ENCODE assay signal across 7 cellular contexts in the genomic region with DNA sequence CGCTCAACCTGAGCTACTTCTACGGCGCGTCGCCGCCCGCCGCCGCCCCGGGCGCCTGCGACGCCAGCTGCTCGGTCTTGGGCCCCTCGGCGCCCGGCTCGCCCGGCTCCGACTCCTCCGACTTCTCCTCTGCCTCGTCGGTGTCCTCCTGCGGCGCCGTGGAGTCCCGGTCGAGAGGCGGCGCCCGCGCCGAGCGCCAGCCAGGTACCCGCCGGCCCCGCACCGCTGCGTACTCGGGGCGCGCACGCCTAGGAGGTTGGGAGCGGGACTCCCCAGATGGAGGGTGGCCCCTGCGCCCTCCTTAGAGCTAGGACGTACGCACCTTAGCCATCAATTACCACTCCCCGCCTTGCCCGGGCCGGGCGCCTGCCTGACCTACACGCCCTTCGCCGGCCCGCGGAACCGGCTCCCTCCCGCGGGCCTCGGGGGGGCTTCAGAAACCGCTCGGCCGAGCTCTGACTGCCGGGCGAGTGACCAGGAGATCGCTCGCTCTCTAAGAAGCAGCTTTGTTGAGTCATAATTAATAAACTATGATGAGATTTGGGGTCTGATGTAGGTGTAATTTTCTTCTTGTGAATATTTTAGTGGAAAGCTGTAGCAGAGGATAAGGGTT. TPM values are rescaled to one million over a fixed set of nuclear protein-coding genes. Genes with fewer than 3 reads are reported as not detected.
DNase-seq lines count a peak whose midpoint lies in the region; ATAC-seq, FAIRE-seq and TF ChIP-seq lines count a peak whose summit lies in the region.

No MANE protein-coding gene starts in this region.

- peak overlapping the region; percentile 97 for H3K27ac Mint-ChIP-seq in activated CD8-positive, alpha-beta T cell treated with anti-CD3 and anti-CD28 coated beads, Interleukin-2, amount 10 ng/mL, durations not matched to agents 7 days and 5 days
- H3K27ac Mint-ChIP-seq in endodermal cell, result peak overlapping the region; percentile 93
- H3K27ac Mint-ChIP-seq in naive thymus-derived CD8-positive, alpha-beta T cell, result peak overlapping the region; percentile 98 to 100 (median 99)
- peak overlapping the region; percentile 97 to 99 for H3K27ac Mint-ChIP-seq in stimulated activated naive CD8-positive, alpha-beta T cell treated with anti-CD3 and anti-CD28 coated beads, Interleukin-15, amount 100 ng/mL, for 72 hours

- H3K36me3 ChIP-seq in GM23248 (ENCODE audit: low read depth) (peaks cover 32% of the 10 kb centered on the region), MG63 (peaks cover 43% of the 10 kb centered on the region), endodermal cell (ENCODE audit: control insufficient read depth, insufficient read depth, low read length) (peaks cover 28% of the 10 kb centered on the region)

- DNase-seq in GM12891 (ENCODE audit: insufficient read length, low spot score) (no peak), GM23248 (peak; percentile 66), MG63 (peak; percentile 51), endodermal cell (peak; percentile 82)
- DNase-seq in activated CD8-positive, alpha-beta T cell treated with anti-CD3 and anti-CD28 coated beads, Interleukin-2, amount 10 ng/mL, durations not matched to agents 7 days and 5 days, result peak; percentile 63
- peak; percentile 42 to 76 (median 58) for DNase-seq in naive thymus-derived CD8-positive, alpha-beta T cell
- DNase-seq in stimulated activated naive CD8-positive, alpha-beta T cell treated with anti-CD3 and anti-CD28 coated beads, Interleukin-15, amount 100 ng/mL, for 72 hours, result peak; percentile 69 to 72

- 0 to 1% methylated on average over 54 to 64 of the region's 67 CpGs for WGBS in GM23248 (ENCODE audit: low coverage in 1 of 2, low lambda C conversion rate in 2 of 2, missing lambda C conversion rate in 2 of 2), 2 experiments
- WGBS in endodermal cell (ENCODE audit: insufficient coverage in 1 of 2, insufficient read length in 1 of 2), 2 experiments, result 0% methylated on average over 31 to 67 of the region's 67 CpGs

- CTCF ChIA-PET in activated CD8-positive, alpha-beta T cell treated with anti-CD3 and anti-CD28 coated beads, Interleukin-2, amount 10 ng/mL, durations not matched to agents 7 days and 5 days (lab: Charles Lee), result interaction anchor here (0.8 to 3.3 kb wide), 8 partner anchors 22 to 379 kb away, joined by 3 to 29 read pairs (median 6); no protein-coding TSS in a partner anchor

- FAIRE-seq in GM12891 (lab: Jason Lieb, UNC), result peak; percentile 38

- peak overlapping the region; percentile 89 for H3K4me2 ChIP-seq in GM23248 (ENCODE audit: unreplicated experiment)

- H3K9me3 ChIP-seq in GM23248 (ENCODE audit: low read depth), result no peaks in the 10 kb centered on the region
- no peaks in the 10 kb centered on the region for H3K9me3 ChIP-seq in MG63
- H3K9me3 ChIP-seq in endodermal cell (ENCODE audit: control insufficient read depth, low read length), result no peaks in the 10 kb centered on the region

- H3K4me1 Mint-ChIP-seq in activated CD8-positive, alpha-beta T cell treated with anti-CD3 and anti-CD28 coated beads, Interleukin-2, amount 10 ng/mL, durations not matched to agents 7 days and 5 days (ENCODE audit: low read depth), result peaks cover 44% of the 10 kb centered on the region
- peaks cover 18% of the 10 kb centered on the region for H3K4me1 Mint-ChIP-seq in endodermal cell
- H3K4me1 Mint-ChIP-seq in naive thymus-derived CD8-positive, alpha-beta T cell, result peaks cover 30 to 46% (median 43%) of the 10 kb centered on the region in 4 donors
- peaks cover 50% of the 10 kb centered on the region for H3K4me1 Mint-ChIP-seq in stimulated activated naive CD8-positive, alpha-beta T cell treated with anti-CD3 and anti-CD28 coated beads, Interleukin-15, amount 100 ng/mL, for 72 hours

- H3K36me3 Mint-ChIP-seq in activated CD8-positive, alpha-beta T cell treated with anti-CD3 and anti-CD28 coated beads, Interleukin-2, amount 10 ng/mL, durations not matched to agents 7 days and 5 days (ENCODE audit: low read depth), result peaks cover 55% of the 10 kb centered on the region
- H3K36me3 Mint-ChIP-seq in endodermal cell (ENCODE audit: low read depth), result peaks cover 26% of the 10 kb centered on the region
- peaks cover 30 to 43% (median 32%) of the 10 kb centered on the region in 3 donors for H3K36me3 Mint-ChIP-seq in naive thymus-derived CD8-positive, alpha-beta T cell

- TF ChIP-seq POLR2A in GM12891 (IDR thresholded peaks at IDR 0.05; ENCODE audit: low read depth, low read length), result no peak; the same call in 1 of the 2 replicates

- peak overlapping the region; percentile 93 for H3K9ac ChIP-seq in GM23248
- peak overlapping the region; percentile 58 for H3K9ac ChIP-seq in endodermal cell (ENCODE audit: extremely low read depth, low read length, poor library complexity, severe bottlenecking)

- H3K4me3 Mint-ChIP-seq in activated CD8-positive, alpha-beta T cell treated with anti-CD3 and anti-CD28 coated beads, Interleukin-2, amount 10 ng/mL, durations not matched to agents 7 days and 5 days, result peak overlapping the region; percentile 95
- peak overlapping the region; percentile 89 for H3K4me3 Mint-ChIP-seq in endodermal cell
- peak overlapping the region; percentile 88 to 100 (median 97) for H3K4me3 Mint-ChIP-seq in naive thymus-derived CD8-positive, alpha-beta T cell
- H3K4me3 Mint-ChIP-seq in stimulated activated naive CD8-positive, alpha-beta T cell treated with anti-CD3 and anti-CD28 coated beads, Interleukin-15, amount 100 ng/mL, for 72 hours, result peak overlapping the region; percentile 84 to 90

- ATAC-seq in activated CD8-positive, alpha-beta T cell treated with anti-CD3 and anti-CD28 coated beads, Interleukin-2, amount 10 ng/mL, durations not matched to agents 7 days and 5 days, result peak; percentile 48
- peak; percentile 31 to 48 for ATAC-seq in naive thymus-derived CD8-positive, alpha-beta T cell
- ATAC-seq in stimulated activated naive CD8-positive, alpha-beta T cell treated with anti-CD3 and anti-CD28 coated beads, Interleukin-15, amount 100 ng/mL, for 72 hours, result peak; percentile 43

- H3K27me3 Mint-ChIP-seq in activated CD8-positive, alpha-beta T cell treated with anti-CD3 and anti-CD28 coated beads, Interleukin-2, amount 10 ng/mL, durations not matched to agents 7 days and 5 days (ENCODE audit: low read depth), result no peaks in the 10 kb centered on the region
- no peaks in the 10 kb centered on the region for H3K27me3 Mint-ChIP-seq in endodermal cell (ENCODE audit: insufficient read depth)
- H3K27me3 Mint-ChIP-seq in naive thymus-derived CD8-positive, alpha-beta T cell, result no peaks in the 10 kb centered on the region
- no peaks in the 10 kb centered on the region for H3K27me3 Mint-ChIP-seq in stimulated activated naive CD8-positive, alpha-beta T cell treated with anti-CD3 and anti-CD28 coated beads, Interleukin-15, amount 100 ng/mL, for 72 hours

- H4K20me1 ChIP-seq in GM23248 (ENCODE audit: insufficient read depth), result peaks cover 13% of the 10 kb centered on the region; the same call in 1 of the 2 replicates

- H2AFZ ChIP-seq in GM23248, result peak overlapping the region; percentile 20; the same call in 1 of the 2 replicates

- H3K4me1 ChIP-seq in GM23248 (ENCODE audit: insufficient read depth) (peaks cover 26% of the 10 kb centered on the region), endodermal cell (ENCODE audit: control insufficient read depth, insufficient read depth, low read length) (no peaks in the 10 kb centered on the region)

- POLR2A ChIA-PET in activated CD8-positive, alpha-beta T cell treated with anti-CD3 and anti-CD28 coated beads, Interleukin-2, amount 10 ng/mL, durations not matched to agents 7 days and 5 days (lab: Charles Lee), result interaction anchor here (0.7 to 7.9 kb wide), 36 partner anchors 11 to 379 kb away, joined by 3 to 298 read pairs (median 6); a partner anchor contains a TSS
- POLR2A ChIA-PET in naive thymus-derived CD8-positive, alpha-beta T cell (lab: Charles Lee), result interaction anchor here (0.6 to 4.4 kb wide), 49 partner anchors 9 to 380 kb away, joined by 3 to 98 read pairs (median 6); a partner anchor contains a TSS

- H3K4me3 ChIP-seq in GM23248 (peak overlapping the region; percentile 93), MG63 (peak overlapping the region; percentile 77), endodermal cell (ENCODE audit: low read length) (peak overlapping the region; percentile 95)

- peak overlapping the region; percentile 82 for H3K27ac ChIP-seq in GM23248
- H3K27ac ChIP-seq in endodermal cell (ENCODE audit: low read depth, low read length), result peak overlapping the region; percentile 32

- no peaks in the 10 kb centered on the region for H3K9me2 ChIP-seq in GM23248 (ENCODE audit: insufficient read depth)

- in situ Hi-C loops in GM23248 (cut with MboI), result no loop called here

- H3K9me3 Mint-ChIP-seq in activated CD8-positive, alpha-beta T cell treated with anti-CD3 and anti-CD28 coated beads, Interleukin-2, amount 10 ng/mL, durations not matched to agents 7 days and 5 days (ENCODE audit: insufficient read depth), result no peaks in the 10 kb centered on the region
- no peaks in the 10 kb centered on the region for H3K9me3 Mint-ChIP-seq in endodermal cell
- no peaks in the 10 kb centered on the region for H3K9me3 Mint-ChIP-seq in naive thymus-derived CD8-positive, alpha-beta T cell
- H3K9me3 Mint-ChIP-seq in stimulated activated naive CD8-positive, alpha-beta T cell treated with anti-CD3 and anti-CD28 coated beads, Interleukin-15, amount 100 ng/mL, for 72 hours, result no peaks in the 10 kb centered on the region

- peaks cover 50% of the 10 kb centered on the region for H3K79me2 ChIP-seq in GM23248 (ENCODE audit: insufficient read depth)

- peaks cover 37% of the 10 kb centered on the region for H3F3A ChIP-seq in GM23248 (ENCODE audit: insufficient read depth)

- H3K27me3 ChIP-seq in GM23248 (replicated peaks; ENCODE audit: insufficient read depth) (no peaks in the 10 kb centered on the region), MG63 (no peaks in the 10 kb centered on the region), endodermal cell (ENCODE audit: control insufficient read depth, insufficient read depth, low read length, poor library complexity, severe bottlenecking) (no peaks in the 10 kb centered on the region)

- peak; percentile 30 for TF ChIP-seq CTCF in endodermal cell (conservative IDR thresholded peaks at IDR 0.05)

TF ChIP-seq in GM12891, 5 proteins besides CTCF, POLR2A, EP300 and RAD21:
- TF ChIP-seq POLR2AphosphoS5 (IDR thresholded peaks at IDR 0.05; ENCODE audit: low read depth, low read length) (peak; percentile 78; the same call in 1 of the 2 replicates), PAX5 (IDR thresholded peaks at IDR 0.05; ENCODE audit: insufficient read depth, low read length, severe bottlenecking) (no peak)

RNA-seq across cellular contexts. Expression of a gene that starts 0.5 kb away (rescaled TPM):
- polyA plus RNA-seq in GM12891 (2012; ENCODE audit: low read depth, missing spikeins), result 30.5 TPM
- total RNA-seq in GM23248 (2014; rRNA removed; shearing (Covaris generic)), result 19.1 and 34.3 TPM in 2 replicates
- 11.5 and 15.7 TPM in 2 replicates for polyA plus RNA-seq in GM23248 (2016; fragmentation: Nextera tagmentation; extraction: Ambion mirVana)
- total RNA-seq in MG63 (2014; rRNA removed; shearing (Covaris generic); ENCODE audit: low replicate concordance), result 7.4 and 19.1 TPM in 2 replicates
- total RNA-seq in activated CD8-positive, alpha-beta T cell treated with anti-CD3 and anti-CD28 coated beads, Interleukin-2, amount 10 ng/mL, durations not matched to agents 7 days and 5 days, result 10 to 100 TPM; 45.3 to 48.1 TPM
- total RNA-seq in endodermal cell, result 1 to 10 TPM; 5.9 to 6.6 TPM
- polyA plus RNA-seq in endodermal cell (2013, experiment 1 of 2), result 4.8 TPM
- 4.6 TPM for polyA plus RNA-seq in endodermal cell (2013, experiment 2 of 2)
- total RNA-seq in naive thymus-derived CD8-positive, alpha-beta T cell, result 100 to 1,000 TPM; 148 to 151 TPM
- polyA plus RNA-seq in naive thymus-derived CD8-positive, alpha-beta T cell, result 10 to 100 TPM in 2 of 3 donors, 1 to 10 TPM in 1; 9.3 to 23.6 (median 20.2) TPM
